18 cellular contexts compared by ENCODE assay signal in the genomic region with DNA sequence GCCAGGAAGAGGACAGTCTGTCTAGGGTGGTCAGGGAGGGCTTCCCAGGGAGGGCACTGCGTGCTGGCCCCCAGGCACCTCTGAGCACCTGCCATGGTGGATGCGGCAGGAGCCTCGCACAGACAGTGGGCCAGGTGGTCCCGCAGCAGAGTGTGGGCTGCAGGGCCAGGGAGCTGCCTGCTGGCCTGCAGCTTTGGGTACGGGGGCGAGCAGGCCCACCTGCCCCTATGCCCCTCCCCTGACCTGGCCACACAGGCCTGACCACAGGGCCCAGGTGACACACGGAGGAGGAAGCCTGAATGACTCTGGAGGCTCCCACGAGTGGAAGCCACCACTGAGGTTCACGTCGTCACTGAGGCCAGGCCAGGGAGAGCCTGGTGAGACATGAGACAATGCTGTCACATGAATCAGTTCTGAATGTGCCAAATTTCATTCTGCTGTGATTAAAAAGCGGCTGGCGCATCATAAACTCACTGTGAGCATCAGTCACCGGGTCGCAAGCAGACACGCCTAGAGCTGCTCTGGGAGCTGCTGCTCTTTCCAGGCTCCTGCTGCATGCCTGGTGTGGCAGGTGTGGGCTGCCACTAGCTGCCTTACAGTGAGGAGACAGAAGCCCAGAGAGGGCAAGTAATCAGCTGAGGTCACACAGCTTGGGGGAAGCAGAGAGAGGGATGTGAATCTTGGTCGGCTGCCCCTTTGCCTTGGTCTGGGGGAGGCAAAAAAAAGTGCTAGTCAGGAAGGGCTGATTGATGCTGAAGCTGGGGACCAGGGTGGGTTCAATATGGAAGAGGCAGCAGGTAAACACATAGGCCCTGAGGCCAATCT. TPM values are rescaled to one million over a fixed set of nuclear protein-coding genes. Genes with fewer than 3 reads are reported as not detected.
DNase-seq lines count a peak whose midpoint lies in the region; ATAC-seq and TF ChIP-seq lines count a peak whose summit lies in the region.
"Had no signal": no experiment of that assay in that cellular context is flagged by ENCODE, and none has a peak within 500 bp of the region (broad histone marks: within the 10 kb centered on the region; RNA-seq: fewer than 3 reads in every experiment).

No MANE protein-coding gene starts in this region.

- H3K4me3 ChIP-seq in Panc1 (ENCODE audit: low read depth in 2 of 2, low read length in 2 of 2), result no peak overlapping the region
- no peak overlapping the region for H3K4me3 ChIP-seq in sigmoid colon
- no peak overlapping the region for H3K4me3 ChIP-seq in foreskin fibroblast (ENCODE audit: low read depth in 1 of 2, low read length in 2 of 2)

- H3K4me1 Mint-ChIP-seq in mesothelial cell of epicardium, result peaks cover 6% of the 10 kb centered on the region

- no peak overlapping the region for H3K27ac Mint-ChIP-seq in mesothelial cell of epicardium
- H3K27ac Mint-ChIP-seq: T-helper 1 cell treated with Interleukin-12 subunit alpha and Interleukin-12 subunit beta and Interleukin-4 antibody, amounts not matched to agents 30 μg/mL and 1 μg/mL, for 36 hours had no signal

- no peak for ATAC-seq in Panc1
- ATAC-seq: naive thymus-derived CD4-positive, alpha-beta T cell had no signal

- H3K9me3 ChIP-seq in Panc1 (ENCODE audit: control insufficient read depth, insufficient read depth, low read depth, low read length) (no peaks in the 10 kb centered on the region), sigmoid colon (no peaks in the 10 kb centered on the region)

- intact Hi-C loops in Panc1 (cut with micrococcal nuclease; ENCODE audit: unreplicated experiment), result no loop called here
- intact Hi-C loops in sigmoid colon (cut with DNase I), result no loop called here

- WGBS in sigmoid colon, 2 donors, result 78 to 81% methylated on average over 16 of the region's 16 CpGs

- no peak for TF ChIP-seq EP300 in sigmoid colon (IDR thresholded peaks at IDR 0.05)

- peaks cover 15% of the 10 kb centered on the region for H3K27me3 Mint-ChIP-seq in mesothelial cell of epicardium (ENCODE audit: low read depth)
- H3K27me3 Mint-ChIP-seq: activated naive CD4-positive, alpha-beta T cell treated with anti-CD3 and anti-CD28 coated beads, Interleukin-2, amount 50 U/mL, for 24 hours had no signal

- H3K27ac ChIP-seq in Panc1 (ENCODE audit: low read length), result peak overlapping the region; percentile 60
- H3K27ac ChIP-seq in sigmoid colon, result no peak overlapping the region
- H3K27ac ChIP-seq: brain microvascular endothelial cell, HL-60 had no signal

- no peaks in the 10 kb centered on the region for H3K9me3 Mint-ChIP-seq in mesothelial cell of epicardium
- H3K9me3 Mint-ChIP-seq: activated naive CD4-positive, alpha-beta T cell treated with anti-CD3 and anti-CD28 coated beads, Interleukin-2, amount 50 U/mL, for 24 hours; naive thymus-derived CD4-positive, alpha-beta T cell; T-helper 1 cell treated with Interleukin-12 subunit alpha and Interleukin-12 subunit beta and Interleukin-4 antibody, amounts not matched to agents 30 μg/mL and 1 μg/mL, for 36 hours had no signal

- CTCF ChIA-PET in Panc1 (lab: Charles Lee), result interaction anchor here (0.7 kb wide), 1 partner anchor 115 kb away, joined by 3 read pairs; no protein-coding TSS in a partner anchor

- H3K36me3 ChIP-seq in Panc1 (ENCODE audit: control insufficient read depth, insufficient read depth, low read length) (no peaks in the 10 kb centered on the region), sigmoid colon (no peaks in the 10 kb centered on the region)
- H3K36me3 ChIP-seq: brain microvascular endothelial cell had no signal

- no TSS peak for BruUV-seq in Panc1 (replicated peaks; lab: Mats Ljungman, UMichigan)

- POLR2A ChIA-PET in Panc1 (lab: Charles Lee), result no interaction called here

- no peak for TF ChIP-seq CTCF in Panc1 (IDR thresholded peaks at IDR 0.05)
- TF ChIP-seq CTCF in sigmoid colon (IDR thresholded peaks at IDR 0.05), result no peak
- no peak for TF ChIP-seq CTCF in foreskin fibroblast (IDR thresholded peaks at IDR 0.05; ENCODE audit: low read depth, low read length)
- TF ChIP-seq CTCF in mesothelial cell of epicardium (IDR thresholded peaks at IDR 0.05; ENCODE audit: unreplicated experiment), result no peak

- in situ Hi-C loops in Panc1 (cut with HindIII; ENCODE audit: low pct_unique_long_range_greater_than_20kb, low sequenced_read_pairs), result no loop called here

- no peak overlapping the region for H3K4me3 Mint-ChIP-seq in mesothelial cell of epicardium
- H3K4me3 Mint-ChIP-seq: activated naive CD4-positive, alpha-beta T cell treated with anti-CD3 and anti-CD28 coated beads, Interleukin-2, amount 50 U/mL, for 24 hours; T-helper 1 cell treated with Interleukin-12 subunit alpha and Interleukin-12 subunit beta and Interleukin-4 antibody, amounts not matched to agents 30 μg/mL and 1 μg/mL, for 36 hours had no signal

- no peaks in the 10 kb centered on the region for H3K27me3 ChIP-seq in Panc1 (ENCODE audit: control insufficient read depth, insufficient read depth, low read length)
- peaks cover 2 to 34% (median 9%) of the 10 kb centered on the region in 3 donors for H3K27me3 ChIP-seq in sigmoid colon
- H3K27me3 ChIP-seq: brain microvascular endothelial cell had no signal

- no peaks in the 10 kb centered on the region for H3K36me3 Mint-ChIP-seq in mesothelial cell of epicardium
- H3K36me3 Mint-ChIP-seq: activated naive CD4-positive, alpha-beta T cell treated with anti-CD3 and anti-CD28 coated beads, Interleukin-2, amount 50 U/mL, for 24 hours; naive thymus-derived CD4-positive, alpha-beta T cell had no signal

- H3K4me1 ChIP-seq in Panc1 (ENCODE audit: control insufficient read depth, insufficient read depth, low read length) (peaks cover 25% of the 10 kb centered on the region), sigmoid colon (no peaks in the 10 kb centered on the region)

- DNase-seq in activated effector memory CD4-positive, alpha-beta T cell treated with anti-CD3 and anti-CD28 coated beads, Interleukin-2, amount 50 U/mL, for 16 hours, result peak; percentile 52
- DNase-seq in activated effector memory CD4-positive, alpha-beta T cell treated with Interleukin-2 at 50 U/mL for 16 hours, result no peak
- no peak for DNase-seq in Panc1 (ENCODE audit: low read depth, low spot score)
- DNase-seq in islet precursor cell, result peak; percentile 46
- peak; percentile 50 for DNase-seq in sigmoid colon
- DNase-seq in medulla oblongata (ENCODE audit: extremely low spot score), result no peak
- DNase-seq in foreskin fibroblast, result no peak
- DNase-seq in mesothelial cell of epicardium (ENCODE audit: low spot score in 2 of 2, unreplicated experiment in 2 of 2), result no peak
- DNase-seq: brain microvascular endothelial cell; KBM-7; naive thymus-derived CD4-positive, alpha-beta T cell; NCI-H1105; NK-92 treated with Interleukin-12 subunit alpha and Interleukin-12 subunit beta, amount 100 ng/mL, for 24 hours; stimulated activated CD4-positive, alpha-beta T cell treated with anti-CD3 and anti-CD28 coated beads, Interleukin-1b, Interleukin-23, amount 100 ng/mL, for 48 hours; substantia nigra had no signal

- TF ChIP-seq POLR2A in sigmoid colon (IDR thresholded peaks at IDR 0.05), result no peak

RNA-seq across cellular contexts. Expression of a gene that starts 39.5 kb away (rescaled TPM):
- total RNA-seq in Panc1 (2021; ENCODE audit: unreplicated experiment) (28.4 TPM), sigmoid colon (10 to 100 TPM; 23.9 to 39.1 (median 26.2) TPM), mesothelial cell of epicardium (39.9 to 42.4 TPM (median 41.7 TPM) in 3 replicates)
- 37.5 TPM for polyA plus RNA-seq in Panc1 (2012; ENCODE audit: insufficient read length)
- 10 to 100 TPM in 1 of 3 donors, 1 to 10 TPM in 2; 2.5 to 20.7 (median 4.2) TPM for polyA plus RNA-seq in sigmoid colon

Comparison
In these comparisons a context has a peak if more than half of its experiments do, and no peak if none do; other contexts are left out.
1. DNase-seq: peak in activated effector memory CD4-positive, alpha-beta T cell treated with anti-CD3 and anti-CD28 coated beads, Interleukin-2, amount 50 U/mL, for 16 hours (single experiment), islet precursor cell (single experiment) and sigmoid colon (single experiment); none in activated effector memory CD4-positive, alpha-beta T cell treated with Interleukin-2 at 50 U/mL for 16 hours (single experiment), Panc1 (single experiment), medulla oblongata (single experiment), foreskin fibroblast (0 of 2) and mesothelial cell of epicardium (0 of 2).